9 cellular contexts compared by ENCODE assay signal in the genomic region with DNA sequence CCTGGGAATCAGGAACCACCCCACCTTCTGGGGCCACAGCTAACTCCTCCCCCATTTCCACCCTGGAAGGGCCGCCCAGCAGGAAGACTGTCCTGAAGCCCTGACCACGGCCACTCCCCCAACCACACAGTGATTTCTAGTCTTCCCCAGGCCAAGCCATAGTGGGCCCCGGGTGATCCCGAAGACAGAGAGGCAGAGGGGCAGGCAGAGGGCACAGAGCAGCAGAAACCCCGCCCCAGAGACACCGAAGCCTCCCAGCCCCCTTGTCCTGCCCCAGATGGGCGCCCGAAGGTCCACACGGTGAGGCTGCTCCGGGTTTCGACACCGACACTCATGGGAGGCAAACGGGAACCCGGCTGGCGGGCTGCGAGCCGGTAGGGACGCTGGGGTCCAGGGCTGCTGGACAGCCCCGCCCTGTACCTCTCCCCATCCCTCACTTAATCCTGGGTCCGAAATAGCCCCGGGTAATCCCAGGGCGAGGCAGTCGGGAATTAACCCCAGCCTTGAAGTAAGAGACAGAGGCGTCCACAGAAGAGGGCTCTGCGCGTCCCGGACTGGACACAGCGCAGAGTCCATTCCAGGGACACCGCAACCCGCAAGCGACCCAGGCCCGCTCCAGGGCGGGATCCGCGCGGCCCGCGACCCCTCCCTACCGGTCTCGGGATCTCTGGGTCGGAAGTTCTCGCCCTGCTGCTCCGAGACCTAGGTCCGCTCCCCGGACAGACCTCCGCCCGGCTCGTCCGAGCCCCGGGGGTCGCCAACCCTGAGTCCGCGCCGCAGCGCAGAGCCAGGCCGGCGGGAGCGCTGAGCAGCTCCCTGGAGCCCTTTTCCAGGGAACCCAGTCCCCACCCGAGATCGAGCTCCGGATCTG.
DNase-seq lines count a peak whose midpoint lies in the region; ATAC-seq and TF ChIP-seq lines count a peak whose summit lies in the region.
"Had no signal": no experiment of that assay in that cellular context is flagged by ENCODE, and none has a peak within 500 bp of the region (broad histone marks: within the 10 kb centered on the region; RNA-seq: fewer than 3 reads in every experiment).

No MANE protein-coding gene starts in this region.

- WGBS in hepatocyte (ENCODE audit: low lambda C conversion rate, missing lambda C conversion rate), result 8% methylated on average over 37 of the region's 61 CpGs

- H3K4me3 ChIP-seq in hepatocyte, result no peak overlapping the region
- H3K4me3 ChIP-seq: SJSA1 had no signal

- peaks cover 7% of the 10 kb centered on the region for H3K9me3 ChIP-seq in hepatocyte (ENCODE audit: low read depth)

- H3K79me2 ChIP-seq in hepatocyte, result no peaks in the 10 kb centered on the region

- H4K20me1 ChIP-seq in hepatocyte (ENCODE audit: insufficient read depth, poor library complexity, severe bottlenecking), result no peaks in the 10 kb centered on the region

- no peak overlapping the region for H2AFZ ChIP-seq in hepatocyte

- H3K9me2 ChIP-seq in hepatocyte (replicated peaks; ENCODE audit: insufficient read depth), result no peaks in the 10 kb centered on the region

- DNase-seq in H4 (ENCODE audit: low spot score) (peak; percentile 31), UCSD-AML1 (lab: John Stamatoyannopoulos, UW; ENCODE audit: unreplicated experiment) (peak; percentile 60), hepatocyte (ENCODE audit: low spot score) (no peak), retina (peak; percentile 70), GM10248 (ENCODE audit: extremely low spot score) (no peak), SK-N-DZ (ENCODE audit: low spot score) (no peak)

- peak overlapping the region; percentile 75 for H3K4me2 ChIP-seq in hepatocyte

- CTCF ChIA-PET in GM10248 (lab: Yijun Ruan, JAX), result no interaction called here

- TF ChIP-seq CTCF in hepatocyte (IDR thresholded peaks at IDR 0.05; ENCODE audit: poor library complexity) (no peak), GM10248 (IDR thresholded peaks at IDR 0.05; ENCODE audit: control extremely low read depth, extremely low read depth, low read depth, missing control alignments) (no peak)

- no peaks in the 10 kb centered on the region for H3K4me1 ChIP-seq in hepatocyte (ENCODE audit: insufficient read depth)
- H3K4me1 ChIP-seq: SJSA1 had no signal

- ATAC-seq in GM21786 (IDR thresholded peaks at IDR 0.05; ENCODE audit: unreplicated experiment) (no peak), HG03521 (IDR thresholded peaks at IDR 0.05; ENCODE audit: unreplicated experiment) (no peak)

- H3K36me3 ChIP-seq in hepatocyte (replicated peaks; ENCODE audit: insufficient read depth, low read depth), result no peaks in the 10 kb centered on the region
- H3K36me3 ChIP-seq: SJSA1 had no signal

- peaks cover 40% of the 10 kb centered on the region for H3K27me3 ChIP-seq in hepatocyte

- POLR2A ChIA-PET in GM10248 (lab: Yijun Ruan, JAX), result no interaction called here

- no peak overlapping the region for H3K27ac ChIP-seq in hepatocyte
- H3K27ac ChIP-seq: SJSA1 had no signal

Comparison
In these comparisons a context has a peak if more than half of its experiments do, and no peak if none do; other contexts are left out.
1. DNase-seq: peak in H4 (single experiment), UCSD-AML1 (single experiment) and retina (single experiment); none in hepatocyte (single experiment), GM10248 (single experiment) and SK-N-DZ (single experiment).